In genomic region chr5:81069965-81070364, GRCh38 we compare ENCODE assay signal across 1 cellular context.
TF ChIP-seq lines count a peak whose summit lies in the region.

No MANE protein-coding gene starts in this region.

TF ChIP-seq in HepG2, 621 proteins besides CTCF, POLR2A, EP300 and RAD21 (continued from another document):
- no peak for TF ChIP-seq SCMH1 (CRISPR knock-in tag; IDR thresholded peaks at IDR 0.05; ENCODE audit: borderline replicate concordance)
- no peak for TF ChIP-seq SIX4 (CRISPR knock-in tag; IDR thresholded peaks at IDR 0.05)
- TF ChIP-seq SRSF4 (IDR thresholded peaks at IDR 0.05; ENCODE audit: low read depth, low read length, poor library complexity, severe bottlenecking), result no peak
- no peak for TF ChIP-seq PHF20 (CRISPR knock-in tag; IDR thresholded peaks at IDR 0.05)
